In genomic region chr2:26754539-26754938, GRCh38 we compare ENCODE assay signal across 29 cellular contexts. TPM values are rescaled to one million over a fixed set of nuclear protein-coding genes. Genes with fewer than 3 reads are reported as not detected.
"Had no signal": no experiment of that assay in that cellular context is flagged by ENCODE, and none has a peak within 500 bp of the region (broad histone marks: within the 10 kb centered on the region; RNA-seq: fewer than 3 reads in every experiment).

No MANE protein-coding gene starts in this region.

- H3K27me3 ChIP-seq: esophagus squamous epithelium, heart right ventricle, left lung, sigmoid colon, stomach, tibial artery, upper lobe of left lung had no signal

- H3K9me3 ChIP-seq: esophagus squamous epithelium, left lung, psoas muscle, sigmoid colon, stomach, tibial artery, upper lobe of left lung had no signal

- ATAC-seq: heart right ventricle; left cardiac atrium; naive thymus-derived CD4-positive, alpha-beta T cell; psoas muscle; right cardiac atrium; stimulated activated effector memory CD8-positive, alpha-beta T cell treated with anti-CD3 and anti-CD28 coated beads, Interleukin-12 subunit alpha, Interleukin-12 subunit beta, amount 100 ng/mL, for 72 hours had no signal

- H3K9ac ChIP-seq: neural progenitor cell had no signal

- FAIRE-seq: endothelial cell of umbilical vein, islet of Langerhans, urothelium cell line had no signal

- H3K4me3 ChIP-seq: coronary artery, esophagus squamous epithelium, heart right ventricle, left lung, neural progenitor cell, psoas muscle, sigmoid colon, stomach, tibial artery, upper lobe of left lung had no signal

- H2AFZ ChIP-seq: neural progenitor cell had no signal

- H3K27ac ChIP-seq: coronary artery, heart right ventricle, left lung, neural progenitor cell, psoas muscle, sigmoid colon, stomach, tibial artery, upper lobe of left lung had no signal

- H3K36me3 Mint-ChIP-seq: neural progenitor cell; stimulated activated effector memory CD8-positive, alpha-beta T cell treated with anti-CD3 and anti-CD28 coated beads, Interleukin-12 subunit alpha, Interleukin-12 subunit beta, amount 100 ng/mL, for 72 hours had no signal

- DNase-seq: dermis blood vessel endothelial cell; effector memory CD4-positive, alpha-beta T cell; erythroblast; esophagus squamous epithelium; foreskin melanocyte; glutamatergic neuron; heart right ventricle; hippocampal formation; left cardiac atrium; left lung; mammary epithelial cell; midbrain; naive thymus-derived CD4-positive, alpha-beta T cell; psoas muscle; right cardiac atrium; sigmoid colon; stimulated activated CD4-positive, alpha-beta T cell treated with anti-CD3 and anti-CD28 coated beads, Interleukin-2, amount 100 ng/mL, for 24 hours; stimulated activated CD4-positive, alpha-beta T cell treated with anti-CD3 and anti-CD28 coated beads, Interleukin-4, amount 100 ng/mL, for 24 hours; stimulated activated naive CD4-positive, alpha-beta T cell treated with Interleukin-2 at 50 U/mL for 16 hours; stomach; tibial artery; upper lobe of left lung had no signal

- H3K27ac Mint-ChIP-seq: naive thymus-derived CD4-positive, alpha-beta T cell; stimulated activated effector memory CD8-positive, alpha-beta T cell treated with anti-CD3 and anti-CD28 coated beads, Interleukin-12 subunit alpha, Interleukin-12 subunit beta, amount 100 ng/mL, for 72 hours had no signal

- H3K9me3 Mint-ChIP-seq: naive thymus-derived CD4-positive, alpha-beta T cell; nephron; stimulated activated effector memory CD8-positive, alpha-beta T cell treated with anti-CD3 and anti-CD28 coated beads, Interleukin-12 subunit alpha, Interleukin-12 subunit beta, amount 100 ng/mL, for 72 hours had no signal

- H3K4me3 Mint-ChIP-seq: naive thymus-derived CD4-positive, alpha-beta T cell; nephron; stimulated activated effector memory CD8-positive, alpha-beta T cell treated with anti-CD3 and anti-CD28 coated beads, Interleukin-12 subunit alpha, Interleukin-12 subunit beta, amount 100 ng/mL, for 72 hours had no signal

- H3K36me3 ChIP-seq: esophagus squamous epithelium, heart right ventricle, left lung, neural progenitor cell, sigmoid colon, stomach, tibial artery, upper lobe of left lung had no signal

RNA-seq across cellular contexts. Expression of gene CENPA, which starts 31.3 kb away (rescaled TPM):
- total RNA-seq: psoas muscle, sigmoid colon had no signal
- polyA plus RNA-seq: naive thymus-derived CD4-positive, alpha-beta T cell had no signal
